ENCODE assay signal across 19 cellular contexts in the genomic region with DNA sequence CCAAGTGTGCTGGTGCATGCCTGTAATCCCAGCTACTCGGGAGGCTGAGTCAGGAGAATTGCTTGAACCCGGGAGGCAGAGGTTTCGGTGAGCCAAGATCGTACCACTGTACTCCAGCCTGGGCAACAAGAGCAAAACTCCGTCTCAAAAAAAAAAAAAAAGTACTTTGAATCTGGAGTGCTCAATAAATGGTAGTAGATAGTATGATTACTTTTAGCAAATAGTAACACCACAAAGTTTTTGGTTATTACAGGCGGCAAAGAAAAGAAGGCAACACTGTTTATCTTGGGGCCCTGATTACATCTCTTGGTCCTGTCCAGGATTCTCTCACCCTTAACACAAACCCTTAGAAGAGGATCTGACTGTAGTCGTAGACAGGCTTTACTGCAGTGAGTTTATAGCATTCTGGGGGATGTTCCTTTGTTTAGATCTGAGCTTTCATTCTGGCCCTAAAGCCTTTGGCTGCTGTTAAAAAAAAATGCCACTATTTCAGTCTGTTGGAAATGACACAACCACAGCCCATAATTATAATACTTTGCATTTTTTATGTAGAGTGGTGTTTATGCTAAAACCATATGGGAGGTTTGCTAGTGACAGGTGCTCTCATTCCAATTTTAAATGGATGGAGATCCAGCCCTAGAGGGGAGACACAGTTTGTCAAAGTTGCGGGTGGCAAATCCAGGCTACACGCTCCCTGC.
"Had no signal": no experiment of that assay in that cellular context is flagged by ENCODE, and none has a peak within 500 bp of the region (broad histone marks: within the 10 kb centered on the region; RNA-seq: fewer than 3 reads in every experiment).

No MANE protein-coding gene starts in this region.

- H3K9me3 ChIP-seq: ascending aorta, heart right ventricle, lower lobe of right lung, spleen, upper lobe of right lung had no signal

- H3K36me3 ChIP-seq: ascending aorta, heart right ventricle, lower lobe of right lung, spleen, upper lobe of right lung had no signal

- H3K27me3 ChIP-seq: ascending aorta, heart right ventricle, spleen, upper lobe of right lung had no signal

- H3K4me3 ChIP-seq: ascending aorta, heart right ventricle, lower lobe of right lung, spleen, upper lobe of right lung had no signal

- ATAC-seq: activated naive CD4-positive, alpha-beta T cell treated with anti-CD3 and anti-CD28 coated beads, Interleukin-2, amount 50 U/mL, for 72 hours; activated T-helper 17 cell treated with anti-CD3 and anti-CD28 coated beads, Interleukin-2, amount 50 U/mL, for 72 hours; heart right ventricle; lower lobe of right lung; upper lobe of right lung had no signal

- H3K27ac ChIP-seq: ascending aorta, heart right ventricle, lower lobe of right lung, spleen, upper lobe of right lung had no signal

- DNase-seq: activated CD4-positive, alpha-beta T cell treated with anti-CD3 and anti-CD28 coated beads for 1 hour; activated CD8-positive, alpha-beta memory T cell treated with anti-CD3 and anti-CD28 coated beads for 24 hours; activated CD8-positive, alpha-beta memory T cell treated with anti-CD3 and anti-CD28 coated beads, Interleukin-2, amount 50 U/mL, for 4 hours; activated T-cell treated with anti-CD3 and anti-CD28 coated beads, Interleukin-2, amount 50 U/mL, for 24 hours; endodermal cell; foreskin fibroblast; heart right ventricle; kidney; lower lobe of right lung; mesendoderm; naive B cell; retina; spleen; stimulated activated CD4-positive, alpha-beta T cell treated with anti-CD3 and anti-CD28 coated beads, Interleukin-4, amount 100 ng/mL, for 1 hour; stimulated activated naive CD4-positive, alpha-beta T cell treated with Interleukin-2 at 50 U/mL for 16 hours; upper lobe of right lung had no signal

- H3K4me1 ChIP-seq: ascending aorta, heart right ventricle had no signal
